1 cellular context compared by ENCODE assay signal in genomic region chr9:8961186-8961666, GRCh38.
A peak's percentile ranks its signal among the peaks of the same experiment; 100 is the strongest.
TF ChIP-seq lines count a peak whose summit lies in the region.

No MANE protein-coding gene starts in this region.

TF ChIP-seq in HepG2, 621 proteins besides CTCF, POLR2A, EP300 and RAD21 (continued from another document):
- no peak for TF ChIP-seq THAP7 (CRISPR knock-in tag; IDR thresholded peaks at IDR 0.05)
- peak; percentile 22; the same call in 1 of the 2 replicates for TF ChIP-seq TBX2 (CRISPR knock-in tag; IDR thresholded peaks at IDR 0.05; ENCODE audit: borderline replicate concordance)
- TF ChIP-seq ZNF292 (CRISPR knock-in tag; IDR thresholded peaks at IDR 0.05; ENCODE audit: borderline replicate concordance, low read depth) = peak; percentile 34; the same call in 1 of the 2 replicates
- no peak for TF ChIP-seq SNAPC4 (CRISPR knock-in tag; IDR thresholded peaks at IDR 0.05)
- TF ChIP-seq ZBTB25 (CRISPR knock-in tag; IDR thresholded peaks at IDR 0.05) = peak; percentile 51; the same call in 1 of the 2 replicates
- TF ChIP-seq NONO (IDR thresholded peaks at IDR 0.05) = no peak
- peak; percentile 36; the same call in 1 of the 2 replicates for TF ChIP-seq NONO (CRISPR knock-in tag; conservative IDR thresholded peaks at IDR 0.05)
- no peak for TF ChIP-seq NFKB2 (CRISPR knock-in tag; IDR thresholded peaks at IDR 0.05; ENCODE audit: borderline replicate concordance)
- no peak for TF ChIP-seq ZNF780A (CRISPR knock-in tag; IDR thresholded peaks at IDR 0.05)
- TF ChIP-seq POGK (CRISPR knock-in tag; conservative IDR thresholded peaks at IDR 0.05) = no peak
- TF ChIP-seq ZMAT5 (CRISPR knock-in tag; IDR thresholded peaks at IDR 0.05; ENCODE audit: borderline replicate concordance, low read depth) = no peak
- no peak for TF ChIP-seq PBX3 (CRISPR knock-in tag; IDR thresholded peaks at IDR 0.05; ENCODE audit: borderline replicate concordance)
- TF ChIP-seq SAP130 (CRISPR knock-in tag; IDR thresholded peaks at IDR 0.05; ENCODE audit: low read depth) = peak; percentile 66; the same call in 1 of the 2 replicates
